Comparison of ENCODE assay signal across 8 cellular contexts in the genomic region with DNA sequence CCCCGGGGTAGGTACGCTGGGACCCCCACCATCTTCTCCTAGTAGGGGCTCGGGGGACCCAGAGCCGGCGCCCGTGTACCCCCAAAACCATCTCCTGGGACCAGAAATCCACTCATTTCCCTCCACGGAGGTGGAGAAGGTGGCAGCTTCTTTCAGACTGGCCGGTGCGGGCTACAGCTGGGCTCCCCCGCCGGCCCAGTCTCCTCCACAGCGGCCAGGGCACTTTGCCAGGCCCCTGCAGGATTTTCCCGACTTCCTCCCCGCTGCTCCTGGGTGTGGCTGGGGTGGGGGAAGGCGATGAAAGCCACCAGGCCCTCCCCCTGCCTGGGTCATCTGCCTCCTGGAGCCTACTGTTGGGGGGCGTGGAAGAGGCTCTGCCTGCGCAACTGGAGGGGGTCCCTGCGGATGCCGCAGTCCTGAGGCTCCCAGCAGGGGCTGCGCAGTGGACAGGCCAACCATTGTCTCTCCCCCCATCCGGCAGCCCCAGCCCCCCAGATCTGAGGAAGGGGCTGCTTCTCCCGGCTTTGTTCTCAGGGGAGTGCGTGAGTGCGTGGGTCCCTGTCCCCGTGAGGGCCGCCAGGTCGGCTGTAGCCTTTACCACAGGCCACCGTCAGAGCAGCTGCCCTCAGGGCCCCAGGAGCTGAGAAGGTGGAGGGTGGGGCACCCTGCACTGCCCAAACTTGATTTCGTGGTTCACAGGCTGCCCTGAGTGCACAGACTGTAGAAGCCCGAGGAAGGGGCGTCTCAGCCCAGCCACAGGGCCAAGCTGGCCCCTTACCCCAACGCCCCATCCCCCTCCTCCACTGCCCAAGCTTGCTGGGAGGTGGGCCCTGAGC. TPM values are rescaled to one million over a fixed set of nuclear protein-coding genes. Genes with fewer than 3 reads are reported as not detected.
DNase-seq lines count a peak whose midpoint lies in the region; ATAC-seq, FAIRE-seq and TF ChIP-seq lines count a peak whose summit lies in the region.

No MANE protein-coding gene starts in this region.

- peak overlapping the region; percentile 37 to 63 for H3K27ac ChIP-seq in kidney (ENCODE audit: low read depth in 2 of 2, low read length in 2 of 2)
- no peak overlapping the region for H3K27ac ChIP-seq in suprapubic skin
- H3K27ac ChIP-seq in aorta (ENCODE audit: low read depth in 1 of 2, low read length in 2 of 2) = no peak overlapping the region

- peak overlapping the region; percentile 72 for H3K4me3 ChIP-seq in Loucy (ENCODE audit: low read length, poor library complexity, severe bottlenecking)
- peak overlapping the region; percentile 58 for H3K4me3 ChIP-seq in astrocyte of the spinal cord (ENCODE audit: low read depth, low read length)
- H3K4me3 ChIP-seq in kidney (ENCODE audit: low read length in 2 of 2) = peak overlapping the region in 1 of 2 donors; percentile 59
- H3K4me3 ChIP-seq in suprapubic skin = peak overlapping the region; percentile 75
- H3K4me3 ChIP-seq in aorta (ENCODE audit: low read length in 2 of 2) = no peak overlapping the region

- no peaks in the 10 kb centered on the region for H3K79me2 ChIP-seq in Loucy (ENCODE audit: insufficient read depth, low read length)

- H3K36me3 ChIP-seq in Loucy (ENCODE audit: insufficient read depth, low read length) (no peaks in the 10 kb centered on the region), kidney (ENCODE audit: control insufficient read depth in 1 of 2, insufficient read depth in 2 of 2, low read length in 2 of 2) (no peaks in the 10 kb centered on the region), suprapubic skin (no peaks in the 10 kb centered on the region), aorta (ENCODE audit: control insufficient read depth in 1 of 2, insufficient read depth in 2 of 2, low read length in 1 of 2) (no peaks in the 10 kb centered on the region)

- H3K9ac ChIP-seq in Loucy (ENCODE audit: low read depth, low read length, poor library complexity, severe bottlenecking) = peak overlapping the region; percentile 72
- H3K9ac ChIP-seq in kidney (ENCODE audit: low read length in 2 of 2) = no peak overlapping the region

- no peaks in the 10 kb centered on the region for H3F3A ChIP-seq in Loucy (ENCODE audit: low read depth)

- TF ChIP-seq CTCF in Loucy (conservative IDR thresholded peaks at IDR 0.05; ENCODE audit: low read length) (no peak), astrocyte of the spinal cord (IDR thresholded peaks at IDR 0.05; ENCODE audit: low read depth, low read length) (no peak), kidney (IDR thresholded peaks at IDR 0.05; ENCODE audit: borderline replicate concordance, extremely low read depth, insufficient read depth) (no peak), suprapubic skin (IDR thresholded peaks at IDR 0.05) (no peak)

- no peaks in the 10 kb centered on the region for H3K9me2 ChIP-seq in Loucy (replicated peaks; ENCODE audit: low read depth, low read length)

- H3K9me3 ChIP-seq in Loucy (ENCODE audit: insufficient read depth, low read depth, low read length) (no peaks in the 10 kb centered on the region), kidney (ENCODE audit: control insufficient read depth in 1 of 2, low read length in 2 of 2) (no peaks in the 10 kb centered on the region), suprapubic skin (no peaks in the 10 kb centered on the region), aorta (ENCODE audit: control insufficient read depth, low read length) (no peaks in the 10 kb centered on the region)

- in situ Hi-C loops in astrocyte of the spinal cord (cut with HindIII; ENCODE audit: low sequenced_read_pairs) = no loop called here

- H3K4me2 ChIP-seq in Loucy (ENCODE audit: low read depth, low read length, poor library complexity, severe bottlenecking) = peak overlapping the region; percentile 67

- no peaks in the 10 kb centered on the region for H3K27me3 ChIP-seq in Loucy (ENCODE audit: insufficient read depth, low read length, poor library complexity, severe bottlenecking)
- no peaks in the 10 kb centered on the region for H3K27me3 ChIP-seq in suprapubic skin
- H3K27me3 ChIP-seq in aorta (ENCODE audit: control insufficient read depth in 1 of 2, insufficient read depth in 2 of 2, low read length in 1 of 2) = no peaks in the 10 kb centered on the region

- DNase-seq in DMS53 (lab: John Stamatoyannopoulos, UW) = peak; percentile 63
- DNase-seq in astrocyte of the spinal cord (ENCODE audit: low read depth, low spot score) = peak; percentile 81
- DNase-seq in kidney = peak; percentile 93
- DNase-seq in suprapubic skin (ENCODE audit: low spot score in 2 of 2) = no peak
- DNase-seq in aorta = no peak

- WGBS in suprapubic skin = no CpG with 5 or more reads among the region's 32 CpGs
- WGBS in aorta, 2 donors = 46 to 47% methylated on average over 32 of the region's 32 CpGs

- H3K4me1 ChIP-seq in Loucy (ENCODE audit: insufficient read depth, low read length, poor library complexity, severe bottlenecking) (peaks cover 8% of the 10 kb centered on the region), kidney (ENCODE audit: control insufficient read depth in 1 of 2, insufficient read depth in 1 of 2, low read depth in 1 of 2, low read length in 2 of 2) (peaks cover 8 to 26% of the 10 kb centered on the region in 2 donors), suprapubic skin (peaks cover 59% of the 10 kb centered on the region), aorta (ENCODE audit: control insufficient read depth in 1 of 2, insufficient read depth in 2 of 2, low read length in 2 of 2) (no peaks in the 10 kb centered on the region)

- no peak for TF ChIP-seq POLR2A in suprapubic skin (IDR thresholded peaks at IDR 0.05)

- ATAC-seq in HG02623 (IDR thresholded peaks at IDR 0.05; ENCODE audit: unreplicated experiment) (no peak), HG02798 (IDR thresholded peaks at IDR 0.05; ENCODE audit: poor library complexity, unreplicated experiment) (no peak), aorta (ENCODE audit: low FRiP score) (no peak)

- peaks cover 9% of the 10 kb centered on the region for H4K20me1 ChIP-seq in Loucy (ENCODE audit: insufficient read depth, low read length, poor library complexity, severe bottlenecking)

- FAIRE-seq in kidney (lab: Jason Lieb, UNC) = no peak

- intact Hi-C loops in kidney (cut with DNase I) (no loop called here), aorta (cut with DNase I) (loop anchor here in 1 of 2 donors (5.0 kb wide), 1 partner anchor 36 kb away; no protein-coding TSS in a partner anchor)

- no peak overlapping the region for H2AFZ ChIP-seq in Loucy (ENCODE audit: low read length)

- no peak for TF ChIP-seq EP300 in suprapubic skin (IDR thresholded peaks at IDR 0.05)

RNA-seq across cellular contexts. Expression of a gene that starts 1.3 kb away (rescaled TPM):
- total RNA-seq in kidney (261 TPM), suprapubic skin (10 to 100 TPM; 50.6 to 84.8 (median 71.1) TPM), aorta (10 to 100 TPM; 25.1 to 38.6 TPM)
- polyA plus RNA-seq in kidney (ENCODE audit: insufficient read depth, low read depth, low replicate concordance) (78.5 TPM), aorta (10 to 100 TPM in 1 of 2 donors, 1 to 10 TPM in 1; 4.3 to 20.1 TPM)

RNA-seq across cellular contexts. Expression of a gene that starts 7.9 kb away (rescaled TPM):
- total RNA-seq in kidney (23.9 TPM), suprapubic skin (10 to 100 TPM in 1 of 4 donors, 1 to 10 TPM in 3; 5.4 to 10.1 (median 7.9) TPM), aorta (10 to 100 TPM; 34.4 to 40.8 TPM)
- polyA plus RNA-seq in kidney (ENCODE audit: insufficient read depth, low read depth, low replicate concordance) (65.9 TPM), aorta (100 to 1,000 TPM in 1 of 2 donors, 10 to 100 TPM in 1; 79.5 to 104 TPM)

RNA-seq across cellular contexts. Expression of a gene that starts 21.3 kb away (rescaled TPM):
- total RNA-seq in kidney (32.0 TPM), suprapubic skin (10 to 100 TPM; 12.7 to 34.8 (median 31.6) TPM), aorta (10 to 100 TPM; 31.3 to 47.5 TPM)
- polyA plus RNA-seq in kidney (ENCODE audit: insufficient read depth, low read depth, low replicate concordance) (15.8 TPM), aorta (10 to 100 TPM in 1 of 2 donors, 1 to 10 TPM in 1; 3.6 to 82.3 TPM)

RNA-seq across cellular contexts. Expression of a gene that starts 39.3 kb away (rescaled TPM):
- 0.25 TPM for total RNA-seq in kidney
- polyA plus RNA-seq in kidney (ENCODE audit: insufficient read depth, low read depth, low replicate concordance) = 0.86 TPM
- total RNA-seq in suprapubic skin = under 1 TPM; 0.24 to 0.93 (median 0.44) TPM
- total RNA-seq in aorta = under 1 TPM; 0.42 to 0.49 TPM
- 1 to 10 TPM in 1 of 2 donors, under 1 TPM in 1; 0.50 to 1.5 TPM for polyA plus RNA-seq in aorta

RNA-seq across cellular contexts. Expression of a gene that starts 52.9 kb away (rescaled TPM):
- total RNA-seq in kidney (2.3 TPM), suprapubic skin (1 to 10 TPM; 1.8 to 4.9 (median 4.8) TPM), aorta (not detected)
- polyA plus RNA-seq in kidney (ENCODE audit: insufficient read depth, low read depth, low replicate concordance) (0.28 TPM), aorta (not detected)

Comparison
In these comparisons a context has a peak if more than half of its experiments do, and no peak if none do; other contexts are left out.
1. DNase-seq: peak in DMS53 (single experiment), astrocyte of the spinal cord (single experiment) and kidney (single experiment); none in suprapubic skin (0 of 2) and aorta (0 of 2).
2. H3K4me3 ChIP-seq: peak in Loucy (single experiment), astrocyte of the spinal cord (single experiment) and suprapubic skin (single experiment); none in aorta (0 of 2).
3. H3K27ac ChIP-seq: peak in kidney (2 of 2); none in suprapubic skin (single experiment) and aorta (0 of 2).